16 cellular contexts compared by ENCODE assay signal in the genomic region with DNA sequence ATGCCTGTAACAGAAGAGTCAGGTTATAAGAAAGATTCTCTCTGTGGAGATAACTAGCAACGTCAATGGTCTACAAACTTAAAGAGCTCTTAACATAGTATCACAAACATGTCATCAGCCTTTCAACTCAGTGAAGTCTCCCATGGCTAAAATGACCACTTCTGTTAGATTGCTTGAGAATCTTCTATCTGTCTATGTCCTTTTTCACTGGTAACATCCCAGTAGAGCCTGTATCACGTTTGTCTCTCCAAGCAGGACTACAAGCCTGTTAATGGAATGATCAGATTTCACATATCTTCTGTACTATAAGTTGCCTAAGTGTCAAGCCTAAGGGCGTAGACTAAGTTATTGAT. TPM values are rescaled to one million over a fixed set of nuclear protein-coding genes. Genes with fewer than 3 reads are reported as not detected.
DNase-seq lines count a peak whose midpoint lies in the region; ATAC-seq, FAIRE-seq and TF ChIP-seq lines count a peak whose summit lies in the region.
"Had no signal": no experiment of that assay in that cellular context is flagged by ENCODE, and none has a peak within 500 bp of the region (broad histone marks: within the 10 kb centered on the region; RNA-seq: fewer than 3 reads in every experiment).

No MANE protein-coding gene starts in this region.

- no peaks in the 10 kb centered on the region for H3K36me3 ChIP-seq in body of pancreas (replicated peaks in 1 of 2; ENCODE audit: insufficient read depth in 1 of 2, low read depth in 2 of 2)
- H3K36me3 ChIP-seq in smooth muscle cell (ENCODE audit: low read depth), result no peaks in the 10 kb centered on the region
- H3K36me3 ChIP-seq: MG63, tibial nerve had no signal

- peak; percentile 65 for FAIRE-seq in islet of Langerhans (lab: Jason Lieb, UNC)
- FAIRE-seq: colon, GM18507 had no signal

- peaks cover 15% of the 10 kb centered on the region for H3K4me1 ChIP-seq in body of pancreas
- peaks cover 4% of the 10 kb centered on the region for H3K4me1 ChIP-seq in smooth muscle cell (ENCODE audit: low read depth)

- peaks cover 11% of the 10 kb centered on the region for H4K20me1 ChIP-seq in smooth muscle cell (ENCODE audit: low read depth)

- H3K9me3 ChIP-seq in body of pancreas, result no peaks in the 10 kb centered on the region
- H3K9me3 ChIP-seq in smooth muscle cell (replicated peaks; ENCODE audit: low read depth), result no peaks in the 10 kb centered on the region
- H3K9me3 ChIP-seq: MG63, tibial nerve had no signal

- H3K4me3 ChIP-seq in body of pancreas (no peak overlapping the region), smooth muscle cell (peak overlapping the region; percentile 10)
- H3K4me3 ChIP-seq: MG63, tibial nerve had no signal

- TF ChIP-seq CTCF in body of pancreas (IDR thresholded peaks at IDR 0.05) (no peak), smooth muscle cell (IDR thresholded peaks at IDR 0.05; ENCODE audit: borderline replicate concordance, insufficient read depth, poor library complexity, severe bottlenecking) (no peak)

- peak overlapping the region; percentile 74 for H3K9ac ChIP-seq in smooth muscle cell (ENCODE audit: low read depth)

- intact Hi-C loops in body of pancreas (cut with DNase I), result no loop called here

- no peak for TF ChIP-seq POLR2A in body of pancreas (IDR thresholded peaks at IDR 0.05)

- ATAC-seq in body of pancreas, result peak; percentile 21
- ATAC-seq: WTC11 had no signal

- H3F3A ChIP-seq in smooth muscle cell (ENCODE audit: low read depth), result peaks cover 3% of the 10 kb centered on the region

- DNase-seq in LHCN-M2 (ENCODE audit: low read depth), result peak; percentile 5
- DNase-seq in body of pancreas, result no peak
- no peak for DNase-seq in smooth muscle cell (lab: John Stamatoyannopoulos, UW; ENCODE audit: unreplicated experiment)
- no peak for DNase-seq in NCI-H128 (lab: John Stamatoyannopoulos, UW; ENCODE audit: unreplicated experiment)
- no peak for DNase-seq in iPS-NIHi7 (ENCODE audit: extremely low spot score)
- DNase-seq in kidney tubule cell (ENCODE audit: low spot score), result no peak
- no peak for DNase-seq in NCI-H2196 (lab: John Stamatoyannopoulos, UW; ENCODE audit: unreplicated experiment)
- DNase-seq: C1 segment of cervical spinal cord, NCI-H2029 treated with DMSO at 0.1 percent for 48 hours, occipital lobe had no signal

- H3K4me2 ChIP-seq in smooth muscle cell, result peak overlapping the region; percentile 73

- H3K79me2 ChIP-seq in smooth muscle cell (ENCODE audit: low read depth), result peaks cover 8% of the 10 kb centered on the region

- no peak overlapping the region for H3K27ac ChIP-seq in body of pancreas
- H3K27ac ChIP-seq in smooth muscle cell (ENCODE audit: low read depth), result peak overlapping the region; percentile 92

- 47 to 59% methylated on average over 3 of the region's 3 CpGs for WGBS in body of pancreas, 2 donors
- WGBS in smooth muscle cell (ENCODE audit: low lambda C conversion rate), result 41% methylated on average over 3 of the region's 3 CpGs

- H2AFZ ChIP-seq in smooth muscle cell (ENCODE audit: low read depth), result no peak overlapping the region

- H3K27me3 ChIP-seq in body of pancreas (no peaks in the 10 kb centered on the region), smooth muscle cell (ENCODE audit: low read depth) (no peaks in the 10 kb centered on the region)
- H3K27me3 ChIP-seq: MG63, tibial nerve had no signal

RNA-seq across cellular contexts. Expression of a gene that starts 50.7 kb away (rescaled TPM):
- total RNA-seq in LHCN-M2 (2014; rRNA removed), result 9.9 and 12.9 TPM in 2 replicates
- polyA plus RNA-seq in LHCN-M2 (2012), result 1.1 TPM
- total RNA-seq in body of pancreas, result 10 to 100 TPM; 21.0 to 41.9 TPM
- 27.4 and 34.4 TPM in 2 replicates for total RNA-seq in smooth muscle cell
- polyA plus RNA-seq in smooth muscle cell, result 9.1 and 9.6 TPM in 2 replicates
